In the genomic region with DNA sequence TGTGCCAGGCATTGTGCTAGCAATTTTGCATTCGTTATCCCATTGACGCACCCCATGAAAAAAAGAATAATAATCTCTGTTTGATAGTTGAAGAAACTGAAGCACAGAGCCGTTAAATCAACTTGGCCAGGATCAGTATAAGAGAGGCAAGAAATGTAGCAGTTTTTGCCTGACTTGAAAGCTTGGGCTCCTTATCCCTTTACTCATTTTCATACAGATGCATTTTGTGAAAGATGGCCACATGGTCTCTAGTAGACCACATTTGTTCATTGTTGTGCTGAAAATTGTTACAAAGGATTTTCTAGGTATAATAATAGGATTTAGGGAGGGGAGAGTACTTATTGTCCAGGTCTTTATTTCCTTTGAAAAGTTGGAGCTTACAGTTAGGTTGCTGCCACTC, we compare ENCODE assay signal across 10 cellular contexts. TPM values are rescaled to one million over a fixed set of nuclear protein-coding genes. Genes with fewer than 3 reads are reported as not detected.
"Had no signal": no experiment of that assay in that cellular context is flagged by ENCODE, and none has a peak within 500 bp of the region (broad histone marks: within the 10 kb centered on the region; RNA-seq: fewer than 3 reads in every experiment).

No MANE protein-coding gene starts in this region.

- H3K4me3 ChIP-seq: GM23248 had no signal

- DNase-seq: GM23248, H9, HFFc6, Karpas-422, KBM-7 had no signal

- H3K36me3 Mint-ChIP-seq: IgD-negative memory B cell had no signal

- H3K4me2 ChIP-seq: KMS-11 had no signal

- H3K9me3 Mint-ChIP-seq: H9, HFFc6, IgD-negative memory B cell had no signal

- H3K4me1 Mint-ChIP-seq: IgD-negative memory B cell had no signal

- H2AFZ ChIP-seq: GM23248 had no signal

- H3K27ac ChIP-seq: GM23248, HL-60, KMS-11 had no signal

- ATAC-seq: HCT116, HepG2 had no signal

- H3K27ac Mint-ChIP-seq: H9, HFFc6, IgD-negative memory B cell had no signal

- H3K4me3 Mint-ChIP-seq: H9, HFFc6, IgD-negative memory B cell had no signal

- H3K9ac ChIP-seq: GM23248, KMS-11 had no signal

RNA-seq across cellular contexts. Expression of gene AUTS2, which starts 14.7 kb away (rescaled TPM):
- polyA plus RNA-seq: HepG2 had no signal
